18 cellular contexts compared by ENCODE assay signal in genomic region chr9:100064872-100065581, GRCh38. TPM values are rescaled to one million over a fixed set of nuclear protein-coding genes. Genes with fewer than 3 reads are reported as not detected.
DNase-seq lines count a peak whose midpoint lies in the region; TF ChIP-seq lines count a peak whose summit lies in the region.
"Had no signal": no experiment of that assay in that cellular context is flagged by ENCODE, and none has a peak within 500 bp of the region (broad histone marks: within the 10 kb centered on the region; RNA-seq: fewer than 3 reads in every experiment).

No MANE protein-coding gene starts in this region.

- DNase-seq in AG10803 (ENCODE audit: low read depth) (peak; percentile 65), MG63 (peak; percentile 15), astrocyte of the spinal cord (ENCODE audit: low read depth, low spot score) (peak; percentile 41), iris pigment epithelial cell (ENCODE audit: low read depth) (peak; percentile 87), GM10248 (ENCODE audit: extremely low spot score) (no peak), lower leg skin (ENCODE audit: low spot score in 2 of 2) (no peak)
- no peak for DNase-seq in stimulated activated CD4-positive, alpha-beta T cell treated with anti-CD3 and anti-CD28 coated beads, Interleukin-4, amount 100 ng/mL, for 24 hours
- DNase-seq in stimulated activated CD4-positive, alpha-beta T cell treated with anti-CD3 and anti-CD28 coated beads, Interleukin-2, amount 100 ng/mL, for 48 hours, result no peak
- DNase-seq: activated CD4-positive, alpha-beta T cell treated with anti-CD3 and anti-CD28 coated beads, Interleukin-2, amount 50 U/mL, for 1 hour; body of pancreas; CD4-positive, CD25-positive, alpha-beta regulatory T cell; effector CD8-positive, alpha-beta T cell; heart right ventricle; natural killer cell; NCI-H1092; stimulated activated naive B cell treated with anti-CD40 and anti-IgM and Interleukin-4, amounts not matched to agents 10 μg/mL and 1 μg/mL and 100 μg/mL, for 72 hours; uterus had no signal

- intact Hi-C loops in lower leg skin (cut with DNase I; ENCODE audit: low total_unique reads), result no loop called here

- in situ Hi-C loops in astrocyte of the spinal cord (cut with HindIII; ENCODE audit: low sequenced_read_pairs), result no loop called here

- H3K36me3 ChIP-seq in MG63, result no peaks in the 10 kb centered on the region
- H3K36me3 ChIP-seq: uterus had no signal

- no peak for TF ChIP-seq POLR2A in lower leg skin (IDR thresholded peaks at IDR 0.05)

- H3K4me3 ChIP-seq in AG10803 (ENCODE audit: low read length), result no peak overlapping the region
- H3K4me3 ChIP-seq in MG63, result no peak overlapping the region
- no peak overlapping the region for H3K4me3 ChIP-seq in astrocyte of the spinal cord (ENCODE audit: low read depth, low read length)
- H3K4me3 ChIP-seq in lower leg skin (ENCODE audit: low read depth, poor library complexity, severe bottlenecking), result no peak overlapping the region
- H3K4me3 ChIP-seq: body of pancreas, GM23338, heart right ventricle, uterus had no signal

- 78 to 81% methylated on average over 8 of the region's 8 CpGs for WGBS in lower leg skin, 2 donors

- POLR2A ChIA-PET in GM10248 (lab: Yijun Ruan, JAX), result no interaction called here

- TF ChIP-seq CTCF in AG10803 (conservative IDR thresholded peaks at IDR 0.05; ENCODE audit: low read length) (no peak), astrocyte of the spinal cord (IDR thresholded peaks at IDR 0.05; ENCODE audit: low read depth, low read length) (no peak), GM10248 (IDR thresholded peaks at IDR 0.05; ENCODE audit: control extremely low read depth, extremely low read depth, low read depth, missing control alignments) (no peak), lower leg skin (IDR thresholded peaks at IDR 0.05) (no peak)

- H3K9me3 ChIP-seq in MG63, result no peaks in the 10 kb centered on the region
- H3K9me3 ChIP-seq: body of pancreas, heart right ventricle, uterus had no signal

- CTCF ChIA-PET in GM10248 (lab: Yijun Ruan, JAX), result interaction anchor here (1.0 to 2.8 kb wide), 8 partner anchors 10 to 152 kb away, joined by 3 to 11 read pairs (median 4); no protein-coding TSS in a partner anchor

- no peaks in the 10 kb centered on the region for H3K27me3 ChIP-seq in MG63
- H3K27me3 ChIP-seq: body of pancreas, heart right ventricle, uterus had no signal

RNA-seq across cellular contexts. Expression of gene ERP44, which starts 33.8 kb away (rescaled TPM):
- 9.3 and 9.9 TPM in 2 replicates for total RNA-seq in MG63 (2014; rRNA removed; shearing (Covaris generic); ENCODE audit: low replicate concordance)
- 10 to 100 TPM; 10.1 to 15.7 (median 13.0) TPM for total RNA-seq in lower leg skin

RNA-seq across cellular contexts. Expression of gene INVS, which starts 34.0 kb away (rescaled TPM):
- 12.2 and 14.0 TPM in 2 replicates for total RNA-seq in MG63 (2014; rRNA removed; shearing (Covaris generic); ENCODE audit: low replicate concordance)
- 10 to 100 TPM in 2 of 4 donors, 1 to 10 TPM in 2; 8.3 to 14.4 (median 10.8) TPM for total RNA-seq in lower leg skin

Comparison
In these comparisons a context has a peak if more than half of its experiments do, and no peak if none do; other contexts are left out.
1. DNase-seq: peak in AG10803 (single experiment), MG63 (single experiment), astrocyte of the spinal cord (single experiment) and iris pigment epithelial cell (single experiment); none in stimulated activated CD4-positive, alpha-beta T cell treated with anti-CD3 and anti-CD28 coated beads, Interleukin-4, amount 100 ng/mL, for 24 hours (single experiment), GM10248 (single experiment), lower leg skin (0 of 2) and stimulated activated CD4-positive, alpha-beta T cell treated with anti-CD3 and anti-CD28 coated beads, Interleukin-2, amount 100 ng/mL, for 48 hours (0 of 2).